Comparison of ENCODE assay signal across 28 cellular contexts in genomic region chr3:184415229-184415517, GRCh38. TPM values are rescaled to one million over a fixed set of nuclear protein-coding genes. Genes with fewer than 3 reads are reported as not detected.
"Had no signal": no experiment of that assay in that cellular context is flagged by ENCODE, and none has a peak within 500 bp of the region (broad histone marks: within the 10 kb centered on the region; RNA-seq: fewer than 3 reads in every experiment).

No MANE protein-coding gene starts in this region.

- H3K36me3 ChIP-seq: colonic mucosa, esophagus squamous epithelium, gastrocnemius medialis, heart right ventricle, left lung, lower lobe of right lung had no signal

- H3K4me3 Mint-ChIP-seq: dendritic cell treated with granulocyte-macrophage colony-stimulating factor and Interleukin-4, amounts not matched to agents 40 ng/mL and 50 ng/mL, for 4 days; effector memory CD8-positive, alpha-beta T cell; endodermal cell; mesothelial cell of epicardium had no signal

- H3K36me3 Mint-ChIP-seq: mesothelial cell of epicardium had no signal

- H3K4me3 ChIP-seq: colonic mucosa, esophagus squamous epithelium, gastrocnemius medialis, heart right ventricle, left lung, lower lobe of right lung, mucosa of descending colon had no signal

- H3K4me1 ChIP-seq: colonic mucosa, gastrocnemius medialis, heart right ventricle, left lung, lower lobe of right lung had no signal

- H3K4me1 Mint-ChIP-seq: endodermal cell, mesothelial cell of epicardium had no signal

- H3K27ac ChIP-seq: colonic mucosa, epithelial cell of prostate, esophagus squamous epithelium, gastrocnemius medialis, heart right ventricle, left lung, lower lobe of right lung had no signal

- DNase-seq: colonic mucosa; cortex of kidney; effector CD8-positive, alpha-beta T cell; effector memory CD8-positive, alpha-beta T cell; endodermal cell; erythroblast; esophagus squamous epithelium; foreskin fibroblast; foreskin melanocyte; gastrocnemius medialis; glutamatergic neuron; head of caudate nucleus; heart right ventricle; hippocampal formation; left cardiac atrium; left ventricle myocardium superior; lower lobe of right lung; mesenchymal stem cell; mucosa of descending colon had no signal

- H3K27me3 ChIP-seq: colonic mucosa, esophagus squamous epithelium, gastrocnemius medialis, heart right ventricle, left lung had no signal

- ATAC-seq: effector memory CD8-positive, alpha-beta T cell; esophagus mucosa; gastrocnemius medialis; heart right ventricle; left cardiac atrium; left lung; left ventricle myocardium superior; lower lobe of right lung; mucosa of descending colon had no signal

- H3K27ac Mint-ChIP-seq: dendritic cell treated with granulocyte-macrophage colony-stimulating factor and Interleukin-4, amounts not matched to agents 40 ng/mL and 50 ng/mL, for 4 days; effector memory CD8-positive, alpha-beta T cell; endodermal cell; mesothelial cell of epicardium had no signal

- H3K9me3 Mint-ChIP-seq: dendritic cell treated with granulocyte-macrophage colony-stimulating factor and Interleukin-4, amounts not matched to agents 40 ng/mL and 50 ng/mL, for 4 days; effector memory CD8-positive, alpha-beta T cell; endodermal cell; mesothelial cell of epicardium had no signal

- H3K9me3 ChIP-seq: colonic mucosa, esophagus squamous epithelium, gastrocnemius medialis, heart right ventricle, left lung, lower lobe of right lung, mucosa of descending colon had no signal

RNA-seq across cellular contexts. Expression of gene CHRD, which starts 35.3 kb away (rescaled TPM):
- polyA plus RNA-seq: keratinocyte had no signal

RNA-seq across cellular contexts. Expression of gene THPO, which starts 37.2 kb away (rescaled TPM):
- total RNA-seq: esophagus mucosa, glomerular endothelial cell, lung microvascular endothelial cell, myocyte had no signal
- polyA plus RNA-seq: keratinocyte had no signal
